ENCODE assay signal across 18 cellular contexts in the genomic region with DNA sequence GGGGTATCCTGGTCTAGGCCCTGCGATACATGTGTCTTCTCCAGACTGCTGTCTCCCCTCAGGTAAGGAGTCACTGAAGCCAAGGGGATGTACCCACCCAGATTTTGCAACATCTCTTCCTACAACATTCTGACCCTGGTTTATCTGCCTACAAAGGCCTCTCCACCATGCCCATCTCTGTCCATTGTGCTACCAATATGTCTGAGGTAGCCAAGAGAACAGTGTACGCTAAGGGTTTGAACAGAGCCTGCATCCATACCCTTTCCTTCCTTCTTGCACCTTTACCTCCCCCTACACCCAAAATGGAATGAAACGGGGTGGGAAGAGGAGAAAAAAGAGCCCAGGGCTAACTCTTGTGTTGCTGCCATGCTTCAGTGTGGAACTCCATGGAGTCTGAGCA.
"Had no signal": no experiment of that assay in that cellular context is flagged by ENCODE, and none has a peak within 500 bp of the region (broad histone marks: within the 10 kb centered on the region; RNA-seq: fewer than 3 reads in every experiment).

No MANE protein-coding gene starts in this region.

- H3K4me1 ChIP-seq: neural progenitor cell had no signal

- H3K27ac Mint-ChIP-seq: neural progenitor cell had no signal

- H3K9me3 ChIP-seq: heart left ventricle, ovary, right atrium auricular region, sigmoid colon had no signal

- ATAC-seq: esophagus mucosa; heart left ventricle; left lobe of liver; natural killer cell treated with Interleukin-12 subunit alpha and Interleukin-12 subunit beta and Interleukin-15 and Interleukin-18, amount 100 ng/mL, for 72 hours had no signal

- H3K4me3 ChIP-seq: coronary artery, heart left ventricle, neural progenitor cell, ovary, right atrium auricular region, sigmoid colon, skin epidermis had no signal

- H3K4me3 Mint-ChIP-seq: natural killer cell treated with Interleukin-12 subunit alpha and Interleukin-12 subunit beta and Interleukin-15 and Interleukin-18, amount 100 ng/mL, for 72 hours; neural progenitor cell had no signal

- H3K9me3 Mint-ChIP-seq: natural killer cell treated with Interleukin-12 subunit alpha and Interleukin-12 subunit beta and Interleukin-15 and Interleukin-18, amount 100 ng/mL, for 72 hours; neural progenitor cell; type B pancreatic cell had no signal

- H3K36me3 ChIP-seq: neural progenitor cell, ovary had no signal

- DNase-seq: effector CD4-positive, alpha-beta T cell; heart left ventricle; hypothalamus; islet precursor cell; mammary epithelial cell; nucleus accumbens; ovary; sigmoid colon; stimulated activated CD4-positive, alpha-beta T cell treated with anti-CD3 and anti-CD28 coated beads, Interleukin-2, amount 100 ng/mL, for 24 hours; stimulated activated naive CD4-positive, alpha-beta T cell treated with Interleukin-2 at 50 U/mL for 16 hours had no signal

- H3K27me3 ChIP-seq: heart left ventricle, neural progenitor cell, ovary, right atrium auricular region, sigmoid colon had no signal

- H3K9ac ChIP-seq: neural progenitor cell had no signal

- H3K27me3 Mint-ChIP-seq: natural killer cell treated with Interleukin-12 subunit alpha and Interleukin-12 subunit beta and Interleukin-15 and Interleukin-18, amount 100 ng/mL, for 72 hours; type B pancreatic cell had no signal

- H3K27ac ChIP-seq: coronary artery, heart left ventricle, neural progenitor cell, ovary, right atrium auricular region, sigmoid colon, skin epidermis had no signal
